1 cellular context compared by ENCODE assay signal in the genomic region with DNA sequence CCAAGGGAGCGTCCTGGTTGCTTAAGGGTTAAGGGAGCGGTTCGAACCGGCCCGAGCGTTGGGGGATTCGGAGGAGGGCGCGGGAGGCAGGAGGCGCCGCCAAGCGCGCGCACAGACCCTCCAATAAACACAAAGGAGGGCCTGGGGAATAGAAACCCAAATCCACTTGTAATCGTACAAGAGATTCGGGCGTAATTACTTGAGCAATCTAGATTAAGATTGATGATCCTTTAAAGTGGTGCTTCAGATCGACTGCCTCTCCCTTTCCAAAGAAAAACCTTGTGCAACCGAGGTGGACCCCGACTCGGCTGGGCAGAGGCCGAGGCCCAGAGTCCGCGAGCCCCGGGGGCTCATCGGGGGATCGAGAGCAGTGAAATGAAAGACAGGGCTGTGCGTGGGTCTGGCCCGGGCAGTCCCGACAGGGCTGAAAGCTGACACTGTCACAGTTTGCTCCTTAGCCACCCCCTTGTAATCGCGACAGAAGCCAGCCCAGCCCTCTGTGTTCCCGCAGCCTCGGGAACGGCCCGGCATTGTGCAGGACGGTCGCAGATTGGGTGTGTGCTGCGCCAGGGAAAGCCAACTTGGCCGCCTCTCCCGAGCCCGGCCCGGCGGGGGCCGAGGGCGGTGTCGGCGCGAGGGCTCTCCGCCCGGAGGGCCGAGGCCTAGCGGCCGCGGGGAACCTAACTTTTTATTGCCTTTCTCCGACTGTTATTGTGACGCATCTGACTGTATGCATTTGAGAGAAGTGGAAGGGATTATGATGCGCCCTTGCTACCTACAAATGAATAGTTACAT.
TF ChIP-seq lines count a peak whose summit lies in the region.

No MANE protein-coding gene starts in this region.

TF ChIP-seq in SK-N-SH treated with all-trans-retinoic acid at 6 μM for 48 hours, 23 proteins besides CTCF, POLR2A, EP300 and RAD21 (continued from another document):
- TF ChIP-seq BACH2 (CRISPR knock-in tag; IDR thresholded peaks at IDR 0.05; ENCODE audit: borderline replicate concordance) (no peak), POU6F1 (CRISPR knock-in tag; IDR thresholded peaks at IDR 0.05; ENCODE audit: borderline replicate concordance, low read depth) (no peak), ZNF70 (CRISPR knock-in tag; IDR thresholded peaks at IDR 0.05) (no peak), RARB (CRISPR knock-in tag; IDR thresholded peaks at IDR 0.05) (no peak), SNAI2 (CRISPR knock-in tag; IDR thresholded peaks at IDR 0.05) (0 out of 2 replicates have a peak, but pooled peaks have one; percentile 36), ARNTL (CRISPR knock-in tag; IDR thresholded peaks at IDR 0.05; ENCODE audit: borderline replicate concordance, low read depth) (no peak), TCF4 (CRISPR knock-in tag; IDR thresholded peaks at IDR 0.05; ENCODE audit: borderline replicate concordance) (0 out of 2 replicates have a peak, but pooled peaks have one; percentile 35), ESRRG (CRISPR knock-in tag; IDR thresholded peaks at IDR 0.05) (0 out of 2 replicates have a peak, but pooled peaks have one; percentile 12), ZNF565 (CRISPR knock-in tag; conservative IDR thresholded peaks at IDR 0.05; ENCODE audit: low read depth) (no peak; the same call in 1 of the 2 replicates), GLIS3 (CRISPR knock-in tag; IDR thresholded peaks at IDR 0.05) (peak; percentile 69), ZFP3 (CRISPR knock-in tag; IDR thresholded peaks at IDR 0.05) (peak; percentile 8; the same call in 1 of the 2 replicates), TOX (CRISPR knock-in tag; IDR thresholded peaks at IDR 0.05; ENCODE audit: borderline replicate concordance) (no peak), CREB5 (CRISPR knock-in tag; IDR thresholded peaks at IDR 0.05; ENCODE audit: low read depth) (no peak)
